In the genomic region with DNA sequence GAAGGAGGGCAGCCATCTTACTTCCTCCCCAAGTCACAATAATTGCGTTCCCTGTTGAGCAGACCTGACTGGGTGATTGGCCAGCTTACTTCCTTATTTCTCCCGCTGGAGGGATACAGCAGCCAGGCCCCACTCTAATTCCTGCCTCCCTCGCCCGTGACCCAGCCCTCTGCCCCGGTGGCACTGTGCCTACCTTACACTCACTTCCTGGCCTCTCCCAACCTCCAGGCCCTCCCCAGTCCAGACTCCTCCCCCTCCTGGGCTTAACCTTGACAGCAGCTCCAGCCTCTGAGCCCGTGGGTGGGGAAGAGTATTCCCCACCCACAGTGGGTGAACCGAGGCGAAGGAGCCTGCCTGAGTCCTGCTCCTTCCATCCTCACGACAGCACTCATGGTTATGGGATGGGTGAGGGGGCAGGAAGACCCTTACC, we compare ENCODE assay signal across 9 cellular contexts. TPM values are rescaled to one million over a fixed set of nuclear protein-coding genes. Genes with fewer than 3 reads are reported as not detected.
A peak's percentile ranks its signal among the peaks of the same experiment; 100 is the strongest.
DNase-seq lines count a peak whose midpoint lies in the region; ATAC-seq and TF ChIP-seq lines count a peak whose summit lies in the region.
"Had no signal": no experiment of that assay in that cellular context is flagged by ENCODE, and none has a peak within 500 bp of the region (broad histone marks: within the 10 kb centered on the region; RNA-seq: fewer than 3 reads in every experiment).

No MANE protein-coding gene starts in this region.

- intact Hi-C loops in activated CD4-positive, alpha-beta T cell treated with anti-CD3 and anti-CD28 coated beads for 36 hours (cut with DNase I, micrococcal nuclease): loop anchor here (10.0 kb wide), 2 partner anchors 262 to 1118 kb away; a partner anchor contains a TSS
- intact Hi-C loops in left cardiac atrium (cut with DNase I) (loop anchor here in 1 of 2 donors (10.0 kb wide), 1 partner anchor 122 kb away; a partner anchor contains a TSS), prostate gland (cut with DNase I) (loop anchor here (10.0 kb wide), 1 partner anchor 142 kb away; no protein-coding TSS in a partner anchor)

- H3K9me3 Mint-ChIP-seq in activated CD4-positive, alpha-beta T cell treated with anti-CD3 and anti-CD28 coated beads for 36 hours (ENCODE audit: low read depth): no peaks in the 10 kb centered on the region

- H3K36me3 ChIP-seq in subcutaneous abdominal adipose tissue (ENCODE audit: control insufficient read depth in 5 of 5, insufficient read depth in 5 of 5, low read length in 5 of 5): peaks cover 3 to 42% (median 31%) of the 10 kb centered on the region in 5 donors
- peaks cover 0 to 6% of the 10 kb centered on the region in 2 donors for H3K36me3 ChIP-seq in prostate gland

- H3K4me1 ChIP-seq in subcutaneous abdominal adipose tissue (ENCODE audit: control insufficient read depth in 5 of 5, insufficient read depth in 5 of 5, low read length in 5 of 5) (peaks cover 0 to 39% (median 31%) of the 10 kb centered on the region in 5 donors), prostate gland (replicated peaks) (no peaks in the 10 kb centered on the region)

- ATAC-seq in activated CD4-positive, alpha-beta T cell treated with anti-CD3 and anti-CD28 coated beads for 36 hours: no peak
- ATAC-seq in left cardiac atrium: peak; percentile 9 to 44

- 63% methylated on average over 9 of the region's 9 CpGs for WGBS in prostate gland

- no peaks in the 10 kb centered on the region for H3K27me3 ChIP-seq in subcutaneous abdominal adipose tissue (ENCODE audit: control insufficient read depth in 5 of 5, insufficient read depth in 4 of 5, low read length in 5 of 5)
- H3K27me3 ChIP-seq in prostate gland (replicated peaks; ENCODE audit: insufficient read depth): no peaks in the 10 kb centered on the region

- peak; percentile 59 for DNase-seq in activated CD4-positive, alpha-beta T cell treated with anti-CD3 and anti-CD28 coated beads for 36 hours
- no peak for DNase-seq in activated CD4-positive, alpha-beta T cell treated with anti-CD3 and anti-CD28 coated beads for 1 hour
- DNase-seq in activated CD4-positive, alpha-beta T cell treated with anti-CD3 and anti-CD28 coated beads for 48 hours: peak; percentile 46
- DNase-seq in left cardiac atrium (peak; percentile 71), retina (no peak), prostate gland (ENCODE audit: low spot score) (no peak), cortex of kidney (lab: John Stamatoyannopoulos, UW) (no peak)
- DNase-seq: SW 1271 had no signal

- TF ChIP-seq CTCF in prostate gland (IDR thresholded peaks at IDR 0.05): no peak

- no peaks in the 10 kb centered on the region for H3K9me3 ChIP-seq in subcutaneous abdominal adipose tissue (ENCODE audit: control insufficient read depth in 5 of 5, low read length in 5 of 5)
- no peaks in the 10 kb centered on the region for H3K9me3 ChIP-seq in prostate gland

- CTCF ChIA-PET in activated CD4-positive, alpha-beta T cell treated with anti-CD3 and anti-CD28 coated beads for 36 hours (lab: Charles Lee): interaction anchor here (1.0 to 1.1 kb wide), 2 partner anchors 8 to 65 kb away, joined by 3 read pairs; no protein-coding TSS in a partner anchor

- no peak for TF ChIP-seq POLR2A in prostate gland (IDR thresholded peaks at IDR 0.05)

- peak overlapping the region; percentile 95 for H3K4me3 Mint-ChIP-seq in activated CD4-positive, alpha-beta T cell treated with anti-CD3 and anti-CD28 coated beads for 36 hours

- peak overlapping the region in 3 of 5 donors; percentile 15 to 43 (median 28) for H3K9ac ChIP-seq in subcutaneous abdominal adipose tissue (ENCODE audit: low read length in 5 of 5)

- peak overlapping the region; percentile 83 for H3K27ac Mint-ChIP-seq in activated CD4-positive, alpha-beta T cell treated with anti-CD3 and anti-CD28 coated beads for 36 hours

- H3K4me3 ChIP-seq in subcutaneous abdominal adipose tissue (ENCODE audit: low read depth in 1 of 5, low read length in 5 of 5) (peak overlapping the region in 2 of 5 donors; percentile 22 to 36), prostate gland (no peak overlapping the region)

- H3K4me1 Mint-ChIP-seq in activated CD4-positive, alpha-beta T cell treated with anti-CD3 and anti-CD28 coated beads for 36 hours: peaks cover 30% of the 10 kb centered on the region

- H3K27ac ChIP-seq in subcutaneous abdominal adipose tissue (ENCODE audit: low read depth, low read length): peak overlapping the region; percentile 82
- no peak overlapping the region for H3K27ac ChIP-seq in prostate gland

- peaks cover 49% of the 10 kb centered on the region for H3K36me3 Mint-ChIP-seq in activated CD4-positive, alpha-beta T cell treated with anti-CD3 and anti-CD28 coated beads for 36 hours (ENCODE audit: low read depth)

- H3K27me3 Mint-ChIP-seq in activated CD4-positive, alpha-beta T cell treated with anti-CD3 and anti-CD28 coated beads for 36 hours: no peaks in the 10 kb centered on the region

- POLR2A ChIA-PET in activated CD4-positive, alpha-beta T cell treated with anti-CD3 and anti-CD28 coated beads for 36 hours (lab: Charles Lee): no interaction called here

RNA-seq across cellular contexts. Expression of a gene that starts 3.0 kb away (rescaled TPM):
- 10 to 100 TPM; 37.0 to 43.3 TPM for total RNA-seq in activated CD4-positive, alpha-beta T cell treated with anti-CD3 and anti-CD28 coated beads for 36 hours
- 10 to 100 TPM; 17.6 to 21.6 TPM for total RNA-seq in left cardiac atrium
- 10 to 100 TPM in 1 of 2 donors, 1 to 10 TPM in 1; 6.2 to 13.6 TPM for total RNA-seq in prostate gland

RNA-seq across cellular contexts. Expression of a gene that starts 44.0 kb away (rescaled TPM):
- total RNA-seq in activated CD4-positive, alpha-beta T cell treated with anti-CD3 and anti-CD28 coated beads for 36 hours: 10 to 100 TPM; 42.6 to 42.9 TPM
- total RNA-seq in left cardiac atrium (10 to 100 TPM in 1 of 2 donors, 1 to 10 TPM in 1; 9.6 to 16.6 TPM), prostate gland (10 to 100 TPM; 21.8 to 99.1 TPM)

Comparison
In these comparisons a context has a peak if more than half of its experiments do, and no peak if none do; other contexts are left out.
1. DNase-seq: peak in activated CD4-positive, alpha-beta T cell treated with anti-CD3 and anti-CD28 coated beads for 36 hours (single experiment), activated CD4-positive, alpha-beta T cell treated with anti-CD3 and anti-CD28 coated beads for 48 hours (single experiment) and left cardiac atrium (single experiment); none in activated CD4-positive, alpha-beta T cell treated with anti-CD3 and anti-CD28 coated beads for 1 hour (single experiment), retina (single experiment), prostate gland (single experiment) and cortex of kidney (single experiment).